ENCODE assay signal across 7 cellular contexts in genomic region chr1:152415454-152416227, GRCh38. TPM values are rescaled to one million over a fixed set of nuclear protein-coding genes. Genes with fewer than 3 reads are reported as not detected.
"Had no signal": no experiment of that assay in that cellular context is flagged by ENCODE, and none has a peak within 500 bp of the region (broad histone marks: within the 10 kb centered on the region; RNA-seq: fewer than 3 reads in every experiment).

No MANE protein-coding gene starts in this region.

- H3K4me1 Mint-ChIP-seq: IgD-negative memory B cell had no signal

- H3K27ac ChIP-seq: HL-60 had no signal

- DNase-seq: IMR-90 had no signal

- H3K36me3 Mint-ChIP-seq: IgD-negative memory B cell had no signal

- H3K9me3 Mint-ChIP-seq: IgD-negative memory B cell had no signal

- H3K4me3 ChIP-seq: K562 had no signal

- H3K4me3 Mint-ChIP-seq: IgD-negative memory B cell had no signal

RNA-seq across cellular contexts. Expression of gene CRNN, which starts 1.6 kb away (rescaled TPM):
- total RNA-seq: HepG2, HT-29, HT1080, IMR-90, K562 had no signal
- polyA plus RNA-seq: HepG2, IgD-negative memory B cell, IMR-90, K562 had no signal

RNA-seq across cellular contexts. Expression of gene FLG2, which starts 55.8 kb away (rescaled TPM):
- total RNA-seq: HepG2, HT-29, HT1080, IMR-90, K562 had no signal
- polyA plus RNA-seq: HepG2, IgD-negative memory B cell, K562 had no signal
